1 cellular context compared by ENCODE assay signal in genomic region chr12:93322784-93323183, GRCh38.
TF ChIP-seq lines count a peak whose summit lies in the region.

No MANE protein-coding gene starts in this region.

TF ChIP-seq in K562, 482 proteins besides CTCF, POLR2A, EP300 and RAD21 (continued from another document):
- TF ChIP-seq TFE3 (CRISPR knock-in tag; IDR thresholded peaks at IDR 0.05) = no peak
- no peak for TF ChIP-seq ATF6 (CRISPR knock-in tag; IDR thresholded peaks at IDR 0.05)
- 0 out of 2 replicates have a peak, but pooled peaks have one; percentile 25 for TF ChIP-seq ARID1B (IDR thresholded peaks at IDR 0.05)
- TF ChIP-seq NR2C2 (CRISPR knock-in tag; IDR thresholded peaks at IDR 0.05) = no peak
- no peak for TF ChIP-seq NR2C2 (tag; IDR thresholded peaks at IDR 0.05)
- TF ChIP-seq XRCC3 (IDR thresholded peaks at IDR 0.05) = no peak
- peak; percentile 61; the same call in 1 of the 2 replicates for TF ChIP-seq ZNF384 (IDR thresholded peaks at IDR 0.05; ENCODE audit: low read depth, low read length)
- no peak for TF ChIP-seq SIN3B (IDR thresholded peaks at IDR 0.05; ENCODE audit: low read depth)
- TF ChIP-seq UBTF (IDR thresholded peaks at IDR 0.05; ENCODE audit: borderline replicate concordance in 1 of 2, low read depth in 2 of 2, low read length in 2 of 2) = no peak
- TF ChIP-seq SMARCB1 (IDR thresholded peaks at IDR 0.05; ENCODE audit: insufficient read length, low read depth) = no peak
- TF ChIP-seq ZC3H4 (CRISPR knock-in tag; IDR thresholded peaks at IDR 0.05; ENCODE audit: borderline replicate concordance) = no peak
- no peak for TF ChIP-seq GTF2F1 (IDR thresholded peaks at IDR 0.05; ENCODE audit: low read depth, low read length)
- no peak for TF ChIP-seq SRSF9 (IDR thresholded peaks at IDR 0.05; ENCODE audit: borderline replicate concordance, low read depth, low read length)
- TF ChIP-seq ZBTB1 (CRISPR knock-in tag; IDR thresholded peaks at IDR 0.05; ENCODE audit: borderline replicate concordance, low read depth) = no peak
- TF ChIP-seq MAX (CRISPR knock-in tag; IDR thresholded peaks at IDR 0.05) = no peak
- 0 out of 2 replicates have a peak, but pooled peaks have one; percentile 16 for TF ChIP-seq ETV1 (tag; conservative IDR thresholded peaks at IDR 0.05; ENCODE audit: low read depth)
